ENCODE assay signal across 9 cellular contexts in genomic region chr1:27521336-27522147, GRCh38. TPM values are rescaled to one million over a fixed set of nuclear protein-coding genes. Genes with fewer than 3 reads are reported as not detected.
DNase-seq lines count a peak whose midpoint lies in the region; ATAC-seq, FAIRE-seq and TF ChIP-seq lines count a peak whose summit lies in the region.
"Had no signal": no experiment of that assay in that cellular context is flagged by ENCODE, and none has a peak within 500 bp of the region (broad histone marks: within the 10 kb centered on the region; RNA-seq: fewer than 3 reads in every experiment).

No MANE protein-coding gene starts in this region.

- no peak for FAIRE-seq in frontal cortex (lab: Jason Lieb, UNC)
- FAIRE-seq: colon had no signal

- TF ChIP-seq EP300 in suprapubic skin (IDR thresholded peaks at IDR 0.05): no peak

- 35% methylated on average over 16 of the region's 28 CpGs for WGBS in suprapubic skin

- no peak for TF ChIP-seq CTCF in suprapubic skin (IDR thresholded peaks at IDR 0.05)

- peak overlapping the region; percentile 25 for H3K9ac ChIP-seq in mucosa of stomach (ENCODE audit: low read length)

- no peak for ATAC-seq in HG03139 (IDR thresholded peaks at IDR 0.05; ENCODE audit: unreplicated experiment)

- H3K27me3 ChIP-seq in mucosa of stomach (ENCODE audit: control insufficient read depth, insufficient read depth, low read length) (no peaks in the 10 kb centered on the region), suprapubic skin (no peaks in the 10 kb centered on the region)

- peak overlapping the region; percentile 87 for H3K27ac ChIP-seq in suprapubic skin

- H3K4me1 ChIP-seq in mucosa of stomach (ENCODE audit: control insufficient read depth, insufficient read depth, low read length): peaks cover 88% of the 10 kb centered on the region
- peaks cover 91% of the 10 kb centered on the region for H3K4me1 ChIP-seq in suprapubic skin

- H3K36me3 ChIP-seq in mucosa of stomach (ENCODE audit: control insufficient read depth, insufficient read depth, low read length): no peaks in the 10 kb centered on the region
- no peaks in the 10 kb centered on the region for H3K36me3 ChIP-seq in suprapubic skin

- DNase-seq in T-helper 22 cell (ENCODE audit: low read depth) (peak; percentile 35), anterior cingulate cortex (lab: John Stamatoyannopoulos, UW) (peak in 54 of 58 donors; percentile 24 to 87 (median 48)), suprapubic skin (ENCODE audit: low spot score in 2 of 2) (peak in 1 of 2 donors; percentile 84), frontal cortex (ENCODE audit: low spot score in 2 of 2) (no peak), SKM-1 treated with dmso at 0.1 percent for 144 hours (lab: John Stamatoyannopoulos, UW; ENCODE audit: unreplicated experiment) (no peak), NCI-H345 treated with DMSO at 0.1 percent for 48 hours (lab: John Stamatoyannopoulos, UW; ENCODE audit: unreplicated experiment) (no peak)

- no peak for TF ChIP-seq POLR2A in suprapubic skin (IDR thresholded peaks at IDR 0.05)

- H3K4me3 ChIP-seq in mucosa of stomach (ENCODE audit: low read length) (no peak overlapping the region), suprapubic skin (peak overlapping the region; percentile 16)

- H3K9me3 ChIP-seq in mucosa of stomach (ENCODE audit: control insufficient read depth, low read length): no peaks in the 10 kb centered on the region
- no peaks in the 10 kb centered on the region for H3K9me3 ChIP-seq in suprapubic skin

RNA-seq across cellular contexts. Expression of gene WASF2, which starts 31.6 kb away (rescaled TPM):
- total RNA-seq in suprapubic skin (10 to 100 TPM; 69.0 to 96.0 (median 90.4) TPM), frontal cortex (4.5 TPM)

Comparison
In these comparisons a context has a peak if more than half of its experiments do, and no peak if none do; other contexts are left out.
1. DNase-seq: peak in T-helper 22 cell (single experiment) and anterior cingulate cortex (54 of 58); none in frontal cortex (0 of 2), SKM-1 treated with dmso at 0.1 percent for 144 hours (single experiment) and NCI-H345 treated with DMSO at 0.1 percent for 48 hours (single experiment).
2. RNA of gene WASF2, which starts 31.6 kb away (total RNA-seq): 69.0 to 96.0 TPM in suprapubic skin; 4.5 TPM in frontal cortex (single experiment); every median in the first group is over 10 times any median in the second.